ENCODE assay signal across 17 cellular contexts in the genomic region with DNA sequence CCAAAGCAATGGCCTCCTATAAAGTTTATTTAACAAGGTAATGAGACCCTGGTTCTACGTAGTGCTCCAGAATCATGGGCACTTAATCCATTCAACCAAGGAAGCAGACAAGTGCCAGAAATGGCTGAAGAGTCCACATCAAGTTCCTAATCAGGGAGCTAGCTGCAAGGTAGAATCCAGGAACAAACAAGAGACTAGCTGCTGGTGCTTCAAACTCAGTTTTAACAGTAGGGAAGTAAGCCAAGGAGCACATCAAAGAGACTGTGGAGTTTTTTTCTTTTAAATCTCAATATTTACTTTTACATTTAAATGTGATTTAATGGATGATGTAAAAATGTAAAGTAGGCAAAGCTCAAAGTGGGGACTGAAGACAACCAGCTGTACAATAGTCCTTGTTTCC.
"Had no signal": no experiment of that assay in that cellular context is flagged by ENCODE, and none has a peak within 500 bp of the region (broad histone marks: within the 10 kb centered on the region; RNA-seq: fewer than 3 reads in every experiment).

No MANE protein-coding gene starts in this region.

- ATAC-seq: gastrocnemius medialis; heart right ventricle; naive thymus-derived CD4-positive, alpha-beta T cell; sciatic nerve; stimulated activated naive B cell treated with anti-CD40 and anti-IgM and Interleukin-4, amounts not matched to agents 10 μg/mL and 1 μg/mL and 100 μg/mL, for 72 hours; stimulated activated naive CD8-positive, alpha-beta T cell treated with anti-CD3 and anti-CD28 coated beads, Interleukin-15, amount 100 ng/mL, for 72 hours had no signal

- DNase-seq: effector memory CD4-positive, alpha-beta T cell; gastrocnemius medialis; heart right ventricle; hypothalamus; left ventricle myocardium inferior; lower lobe of right lung; mesenchymal stem cell; naive thymus-derived CD4-positive, alpha-beta T cell; nephron progenitor cell; stimulated activated CD4-positive, alpha-beta T cell treated with anti-CD3 and anti-CD28 coated beads, Interleukin-2, amount 100 ng/mL, for 24 hours; stimulated activated CD4-positive, alpha-beta T cell treated with anti-CD3 and anti-CD28 coated beads, Interleukin-4, amount 100 ng/mL, for 4 hours; stimulated activated naive B cell treated with anti-CD40 and anti-IgM and Interleukin-4, amounts not matched to agents 10 μg/mL and 1 μg/mL and 100 μg/mL, for 72 hours; stimulated activated naive CD8-positive, alpha-beta T cell treated with anti-CD3 and anti-CD28 coated beads, Interleukin-15, amount 100 ng/mL, for 72 hours; testis had no signal

- H3K27me3 ChIP-seq: esophagus muscularis mucosa, gastrocnemius medialis, heart right ventricle, testis, tibial nerve had no signal

- H3K27me3 Mint-ChIP-seq: naive thymus-derived CD4-positive, alpha-beta T cell; stimulated activated naive B cell treated with anti-CD40 and anti-IgM and Interleukin-4, amounts not matched to agents 10 μg/mL and 1 μg/mL and 100 μg/mL, for 72 hours; stimulated activated naive CD8-positive, alpha-beta T cell treated with anti-CD3 and anti-CD28 coated beads, Interleukin-15, amount 100 ng/mL, for 72 hours had no signal

- H3K4me3 ChIP-seq: esophagus muscularis mucosa, gastrocnemius medialis, heart right ventricle, left ventricle myocardium inferior, lower lobe of right lung, testis, tibial nerve had no signal

- H3K9me3 ChIP-seq: esophagus muscularis mucosa, gastrocnemius medialis, heart right ventricle, left ventricle myocardium inferior, lower lobe of right lung, testis, tibial nerve had no signal

- H3K36me3 Mint-ChIP-seq: naive thymus-derived CD4-positive, alpha-beta T cell had no signal

- H3K27ac ChIP-seq: esophagus muscularis mucosa, gastrocnemius medialis, heart right ventricle, left ventricle myocardium inferior, lower lobe of right lung, testis, tibial nerve had no signal

- H3K4me3 Mint-ChIP-seq: naive thymus-derived CD4-positive, alpha-beta T cell; nephron progenitor cell; stimulated activated naive B cell treated with anti-CD40 and anti-IgM and Interleukin-4, amounts not matched to agents 10 μg/mL and 1 μg/mL and 100 μg/mL, for 72 hours; stimulated activated naive CD8-positive, alpha-beta T cell treated with anti-CD3 and anti-CD28 coated beads, Interleukin-15, amount 100 ng/mL, for 72 hours had no signal

- H3K36me3 ChIP-seq: esophagus muscularis mucosa, gastrocnemius medialis, heart right ventricle, left ventricle myocardium inferior, lower lobe of right lung, tibial nerve had no signal

- H3K4me1 Mint-ChIP-seq: naive thymus-derived CD4-positive, alpha-beta T cell; nephron progenitor cell; stimulated activated naive B cell treated with anti-CD40 and anti-IgM and Interleukin-4, amounts not matched to agents 10 μg/mL and 1 μg/mL and 100 μg/mL, for 72 hours; stimulated activated naive CD8-positive, alpha-beta T cell treated with anti-CD3 and anti-CD28 coated beads, Interleukin-15, amount 100 ng/mL, for 72 hours had no signal

- H3K27ac Mint-ChIP-seq: naive thymus-derived CD4-positive, alpha-beta T cell; nephron progenitor cell; stimulated activated naive B cell treated with anti-CD40 and anti-IgM and Interleukin-4, amounts not matched to agents 10 μg/mL and 1 μg/mL and 100 μg/mL, for 72 hours; stimulated activated naive CD8-positive, alpha-beta T cell treated with anti-CD3 and anti-CD28 coated beads, Interleukin-15, amount 100 ng/mL, for 72 hours had no signal

- H3K4me1 ChIP-seq: esophagus muscularis mucosa, gastrocnemius medialis, heart right ventricle, left ventricle myocardium inferior, lower lobe of right lung, testis, tibial nerve had no signal

- H3K9me3 Mint-ChIP-seq: nephron progenitor cell had no signal
